Comparison of ENCODE assay signal across 27 cellular contexts in the genomic region with DNA sequence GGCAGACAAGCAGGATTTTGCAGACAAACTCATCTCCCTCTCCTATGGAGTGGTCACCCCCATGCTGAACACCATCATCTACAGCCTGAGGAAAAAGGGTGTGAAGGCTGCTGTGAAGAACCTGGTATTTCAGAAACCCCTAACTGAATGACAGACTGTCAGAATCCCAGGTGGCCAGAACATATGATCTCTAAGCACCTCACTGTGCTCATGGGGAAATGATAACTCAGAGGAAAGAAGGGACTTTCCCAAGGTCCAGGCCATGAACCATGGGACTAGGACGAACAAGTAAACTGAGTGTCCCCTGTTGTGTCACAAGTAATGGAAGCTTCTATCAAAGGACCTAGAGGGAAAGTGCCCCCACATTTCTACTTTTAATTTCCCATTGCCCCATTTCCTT.
"Had no signal": no experiment of that assay in that cellular context is flagged by ENCODE, and none has a peak within 500 bp of the region (broad histone marks: within the 10 kb centered on the region; RNA-seq: fewer than 3 reads in every experiment).

No MANE protein-coding gene starts in this region.

- H3K4me2 ChIP-seq: PC-9 had no signal

- H3K4me1 ChIP-seq: ascending aorta, colonic mucosa had no signal

- H3K27ac Mint-ChIP-seq: activated CD4-positive, alpha-beta memory T cell treated with anti-CD3 and anti-CD28 coated beads for 36 hours; activated naive CD8-positive, alpha-beta T cell; T-helper 2 cell treated with Interferon-gamma antibody and Interleukin-4, amounts not matched to agents 5 μg/mL and 100 μg/mL, for 36 hours had no signal

- H3K36me3 ChIP-seq: ascending aorta, cardiac muscle cell, colonic mucosa had no signal

- DNase-seq: activated CD4-positive, alpha-beta memory T cell treated with anti-CD3 and anti-CD28 coated beads for 36 hours; activated CD4-positive, alpha-beta T cell treated with anti-CD3 and anti-CD28 coated beads, Interleukin-2, amount 50 U/mL, for 1 hour; activated CD8-positive, alpha-beta memory T cell treated with anti-CD3 and anti-CD28 coated beads, Interleukin-2, amount 50 U/mL, for 4 hours; activated effector memory CD4-positive, alpha-beta T cell treated with Interleukin-2 at 50 U/mL for 16 hours; activated naive CD4-positive, alpha-beta T cell treated with anti-CD3 and anti-CD28 coated beads, Interleukin-2, amount 10 ng/mL, durations not matched to agents 7 days and 5 days; activated T-cell treated with anti-CD3 and anti-CD28 coated beads, Interleukin-2, amount 50 U/mL, for 48 hours; amygdala; colonic mucosa; Karpas-422; NCI-H1048; NCI-H1105 treated with DMSO at 0.1 percent for 48 hours; NCI-H1436; NCI-H1694; NCI-H1930; NCI-H2081 treated with DMSO at 0.1 percent for 48 hours; NCI-H345; NCI-H524 treated with DMSO at 0.1 percent for 48 hours; PC-9; SIG-M5 had no signal

- H3K9me3 ChIP-seq: ascending aorta, colonic mucosa had no signal

- ATAC-seq: Right ventricle myocardium inferior, SK-N-SH treated with all-trans-retinoic acid at 6 μM for 48 hours had no signal

- H3K9me3 Mint-ChIP-seq: activated CD4-positive, alpha-beta memory T cell treated with anti-CD3 and anti-CD28 coated beads for 36 hours; activated naive CD4-positive, alpha-beta T cell treated with anti-CD3 and anti-CD28 coated beads, Interleukin-2, amount 10 ng/mL, durations not matched to agents 7 days and 5 days; central memory CD8-positive, alpha-beta T cell; T-helper 2 cell treated with Interferon-gamma antibody and Interleukin-4, amounts not matched to agents 5 μg/mL and 100 μg/mL, for 36 hours had no signal

- H2AFZ ChIP-seq: PC-9 had no signal

- H3K36me3 Mint-ChIP-seq: activated CD4-positive, alpha-beta memory T cell treated with anti-CD3 and anti-CD28 coated beads for 36 hours; activated naive CD4-positive, alpha-beta T cell treated with anti-CD3 and anti-CD28 coated beads, Interleukin-2, amount 10 ng/mL, durations not matched to agents 7 days and 5 days; activated naive CD8-positive, alpha-beta T cell had no signal

- H3K4me3 ChIP-seq: ascending aorta, cardiac muscle cell, colonic mucosa, PC-9 had no signal

- H3K4me3 Mint-ChIP-seq: activated CD4-positive, alpha-beta memory T cell treated with anti-CD3 and anti-CD28 coated beads for 36 hours; activated naive CD4-positive, alpha-beta T cell treated with anti-CD3 and anti-CD28 coated beads, Interleukin-2, amount 10 ng/mL, durations not matched to agents 7 days and 5 days; activated naive CD8-positive, alpha-beta T cell; central memory CD8-positive, alpha-beta T cell; T-helper 2 cell treated with Interferon-gamma antibody and Interleukin-4, amounts not matched to agents 5 μg/mL and 100 μg/mL, for 36 hours had no signal

- H3K4me1 Mint-ChIP-seq: activated naive CD4-positive, alpha-beta T cell treated with anti-CD3 and anti-CD28 coated beads, Interleukin-2, amount 10 ng/mL, durations not matched to agents 7 days and 5 days had no signal

- H3K27me3 Mint-ChIP-seq: activated CD4-positive, alpha-beta memory T cell treated with anti-CD3 and anti-CD28 coated beads for 36 hours had no signal

- H3K27ac ChIP-seq: ascending aorta, cardiac muscle cell, colonic mucosa, PC-9, RWPE1 had no signal

- H3K27me3 ChIP-seq: ascending aorta, cardiac muscle cell, colonic mucosa had no signal
